Comparison of ENCODE assay signal across 16 cellular contexts in the genomic region with DNA sequence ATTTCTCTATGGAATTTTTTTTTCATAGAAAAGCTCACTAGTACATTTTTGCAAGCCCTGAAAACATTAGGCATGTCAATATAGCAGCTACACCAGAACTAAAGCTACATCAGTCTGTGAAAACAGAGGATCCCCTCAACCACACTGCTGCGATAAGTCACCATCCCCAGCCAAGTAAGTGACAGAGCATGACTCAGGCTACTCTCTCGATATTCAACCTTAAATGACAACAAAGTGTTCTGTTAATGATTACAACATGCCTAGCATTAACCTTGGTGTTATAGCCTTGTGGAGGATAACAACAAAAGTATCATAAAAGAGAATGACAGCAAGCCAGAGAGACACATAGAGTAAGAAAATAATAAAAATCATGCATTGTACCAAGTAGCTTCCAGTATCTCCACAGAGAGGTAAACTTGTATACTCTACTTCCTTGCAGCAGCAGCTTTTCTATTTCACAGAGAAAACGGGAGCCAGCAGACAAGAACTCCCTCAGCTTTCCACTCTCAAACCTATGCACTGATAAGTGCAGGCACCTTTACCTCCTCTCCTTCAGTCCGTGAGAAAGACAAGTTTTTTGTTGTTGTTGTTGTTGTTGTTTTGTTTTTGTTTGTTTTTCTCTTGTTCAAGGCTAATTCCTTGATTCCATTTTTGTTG.
DNase-seq lines count a peak whose midpoint lies in the region; ATAC-seq, FAIRE-seq and TF ChIP-seq lines count a peak whose summit lies in the region.
"Had no signal": no experiment of that assay in that cellular context is flagged by ENCODE, and none has a peak within 500 bp of the region (broad histone marks: within the 10 kb centered on the region; RNA-seq: fewer than 3 reads in every experiment).

No MANE protein-coding gene starts in this region.

- DNase-seq in Calu3 = peak; percentile 6
- DNase-seq in IMR-90 = peak; percentile 27
- peak; percentile 5 for DNase-seq in bronchial epithelial cell (ENCODE audit: low read depth)
- no peak for DNase-seq in left lung
- no peak for DNase-seq in NCI-H2107 (lab: John Stamatoyannopoulos, UW)
- no peak for DNase-seq in natural killer cell
- DNase-seq in trophoblast cell = no peak
- no peak for DNase-seq in cerebellar cortex (ENCODE audit: low spot score)
- DNase-seq: activated B cell treated with CpG ODN at 0.5 μM for 24 hours; activated T-cell treated with anti-CD3 and anti-CD28 coated beads, Interleukin-2, amount 50 U/mL, for 1 hour; C1 segment of cervical spinal cord; KG1; stimulated activated CD4-positive, alpha-beta T cell treated with anti-CD3 and anti-CD28 coated beads, Interleukin-12 subunit alpha, Interleukin-12 subunit beta, amount 100 ng/mL, for 4 hours; stimulated activated CD8-positive, alpha-beta memory T cell treated with anti-CD3 and anti-CD28 coated beads, Interleukin-4, amount 100 ng/mL, for 48 hours had no signal

- BruUV-seq in Calu3 (replicated peaks; lab: Mats Ljungman, UMichigan) = no TSS peak
- BruUV-seq in IMR-90 (replicated peaks; lab: Mats Ljungman, UMichigan) = no TSS peak

- H3K4me3 Mint-ChIP-seq in Calu3 (ENCODE audit: low read depth, unreplicated experiment) (no peak overlapping the region), natural killer cell (no peak overlapping the region)
- H3K4me3 Mint-ChIP-seq: activated B cell treated with CpG ODN at 0.5 μM for 24 hours had no signal

- H3K4me1 ChIP-seq in IMR-90 (ENCODE audit: control insufficient read depth, insufficient read depth, low read length) (peaks cover 2% of the 10 kb centered on the region), left lung (no peaks in the 10 kb centered on the region), trophoblast cell (ENCODE audit: control insufficient read depth in 1 of 2, insufficient read depth in 2 of 2, low read length in 2 of 2) (no peaks in the 10 kb centered on the region)

- H4K8ac ChIP-seq in IMR-90 (ENCODE audit: low read depth in 2 of 2, low read length in 2 of 2) (no peak overlapping the region), trophoblast cell (ENCODE audit: low read depth, low read length) (no peak overlapping the region)

- dilution Hi-C loops in IMR-90 (cut with HindIII; ENCODE audit: low sequenced_read_pairs, unreplicated experiment) = no loop called here

- ATAC-seq in IMR-90 (ENCODE audit: low read depth) (peak; percentile 40), left lung (peak; percentile 33), natural killer cell (no peak)

- no peak overlapping the region for H2AFZ ChIP-seq in IMR-90 (replicated peaks; ENCODE audit: low read length, poor library complexity)
- no peak overlapping the region for H2AFZ ChIP-seq in trophoblast cell (ENCODE audit: insufficient read depth, low read length, poor library complexity)

- H3K4me3 ChIP-seq in IMR-90 (ENCODE audit: insufficient read depth, low read depth, low read length) (no peak overlapping the region), bronchial epithelial cell (ENCODE audit: low read depth, low read length) (no peak overlapping the region), left lung (no peak overlapping the region), trophoblast cell (ENCODE audit: low read depth, low read length) (no peak overlapping the region)

- POLR2A ChIA-PET in IMR-90 (lab: Charles Lee; ENCODE audit: unreplicated experiment) = interaction anchor here (0.5 kb wide), 1 partner anchor 58 kb away, joined by 4 read pairs; no protein-coding TSS in a partner anchor

- no peak overlapping the region for H3K23ac ChIP-seq in IMR-90 (ENCODE audit: low read depth, low read length)
- no peak overlapping the region for H3K23ac ChIP-seq in trophoblast cell (ENCODE audit: low read length)

- no peak for TF ChIP-seq POLR2A in IMR-90 (IDR thresholded peaks at IDR 0.05; ENCODE audit: low read depth, low read length)

- no peaks in the 10 kb centered on the region for H3K79me2 ChIP-seq in trophoblast cell (ENCODE audit: control insufficient read depth, insufficient read depth, low read length, poor library complexity)

- H3K36me3 Mint-ChIP-seq in Calu3 (ENCODE audit: insufficient read depth, unreplicated experiment) = no peaks in the 10 kb centered on the region
- H3K36me3 Mint-ChIP-seq in natural killer cell = no peaks in the 10 kb centered on the region

- no peak for FAIRE-seq in bronchial epithelial cell (lab: Jason Lieb, UNC)
- FAIRE-seq: H1, keratinocyte had no signal

- intact Hi-C loops in Calu3 (cut with micrococcal nuclease; ENCODE audit: unreplicated experiment) = no loop called here
- intact Hi-C loops in IMR-90 (cut with micrococcal nuclease) = no loop called here
- intact Hi-C loops in left lung (cut with DNase I) = no loop called here
- intact Hi-C loops in natural killer cell (cut with micrococcal nuclease) = no loop called here

- H4K91ac ChIP-seq in IMR-90 (ENCODE audit: insufficient read depth, low read depth, low read length) (no peak overlapping the region), trophoblast cell (ENCODE audit: low read depth, low read length) (no peak overlapping the region)

- in situ Hi-C loops in IMR-90 (cut with MboI; ENCODE audit: low sequenced_read_pairs) = no loop called here

- CTCF ChIA-PET in Calu3 (lab: Charles Lee) (no interaction called here), IMR-90 (lab: Yijun Ruan, JAX) (no interaction called here)

- no peaks in the 10 kb centered on the region for H3K27me3 Mint-ChIP-seq in Calu3 (ENCODE audit: unreplicated experiment)
- H3K27me3 Mint-ChIP-seq in natural killer cell (ENCODE audit: low read depth in 2 of 2) = no peaks in the 10 kb centered on the region
- H3K27me3 Mint-ChIP-seq: activated B cell treated with CpG ODN at 0.5 μM for 24 hours had no signal

- H2BK12ac ChIP-seq in trophoblast cell (ENCODE audit: low read length) = no peak overlapping the region

- no peak overlapping the region for H2AK5ac ChIP-seq in IMR-90 (ENCODE audit: low read depth, low read length)
- H2AK5ac ChIP-seq in trophoblast cell (ENCODE audit: low read length) = no peak overlapping the region

- no peak overlapping the region for H4K12ac ChIP-seq in trophoblast cell (ENCODE audit: low read depth, low read length)

- no CpG with 5 or more reads among the region's 4 CpGs for WGBS in IMR-90 (ENCODE audit: extremely low coverage in 2 of 2, insufficient read length in 1 of 2), 2 experiments
- WGBS in trophoblast cell (ENCODE audit: extremely low coverage, insufficient coverage, insufficient read length) = no CpG with 5 or more reads among the region's 4 CpGs

- H3K27ac Mint-ChIP-seq in Calu3 (ENCODE audit: unreplicated experiment) (no peak overlapping the region), natural killer cell (no peak overlapping the region)
- H3K27ac Mint-ChIP-seq: activated B cell treated with CpG ODN at 0.5 μM for 24 hours had no signal

- H3K9ac ChIP-seq in IMR-90 (ENCODE audit: low read depth, low read length) (no peak overlapping the region), trophoblast cell (ENCODE audit: low read length) (no peak overlapping the region)

- H3K4ac ChIP-seq in IMR-90 (ENCODE audit: low read depth, low read length) = no peak overlapping the region
- H3K4ac ChIP-seq in trophoblast cell (ENCODE audit: low read depth, low read length) = no peak overlapping the region

- no peak overlapping the region for H2BK15ac ChIP-seq in IMR-90 (ENCODE audit: low read depth, low read length)

- H4K20me1 ChIP-seq in IMR-90 (ENCODE audit: insufficient read depth, low read length) = no peaks in the 10 kb centered on the region

- H3K14ac ChIP-seq in IMR-90 (replicated peaks; ENCODE audit: low read depth, low read length) = no peak overlapping the region
- H3K14ac ChIP-seq in trophoblast cell (ENCODE audit: low read length) = no peak overlapping the region

- H3K9me3 Mint-ChIP-seq in Calu3 (ENCODE audit: low read depth, unreplicated experiment) (no peaks in the 10 kb centered on the region), natural killer cell (no peaks in the 10 kb centered on the region)
- H3K9me3 Mint-ChIP-seq: activated B cell treated with CpG ODN at 0.5 μM for 24 hours had no signal

- H4K5ac ChIP-seq in IMR-90 (ENCODE audit: low read depth, low read length) = no peak overlapping the region

- no peak overlapping the region for H2BK5ac ChIP-seq in IMR-90 (ENCODE audit: low read depth, low read length, poor library complexity, severe bottlenecking)
- no peak overlapping the region for H2BK5ac ChIP-seq in trophoblast cell (ENCODE audit: low read depth, low read length, poor library complexity)

- H2AK9ac ChIP-seq in IMR-90 (replicated peaks; ENCODE audit: low read depth, low read length, poor library complexity) = no peak overlapping the region

- H2BK20ac ChIP-seq in IMR-90 (ENCODE audit: low read depth, low read length) = no peak overlapping the region

- H3K9me3 ChIP-seq in IMR-90 (ENCODE audit: control insufficient read depth, insufficient read depth, low read length) (no peaks in the 10 kb centered on the region), left lung (no peaks in the 10 kb centered on the region), trophoblast cell (ENCODE audit: insufficient read depth, low read depth, low read length) (no peaks in the 10 kb centered on the region)

- no peak for TF ChIP-seq RAD21 in IMR-90 (IDR thresholded peaks at IDR 0.05; ENCODE audit: low read length)

- no peak overlapping the region for H3K56ac ChIP-seq in IMR-90 (ENCODE audit: extremely low read depth, insufficient read depth, low read length)

- H3K27ac ChIP-seq in IMR-90 (ENCODE audit: insufficient read depth, low read length) (no peak overlapping the region), left lung (no peak overlapping the region), trophoblast cell (ENCODE audit: low read depth, low read length) (no peak overlapping the region)

- H3K4me1 Mint-ChIP-seq in Calu3 (ENCODE audit: low read depth, unreplicated experiment) (peaks cover 19% of the 10 kb centered on the region), natural killer cell (peaks cover 0 to 8% of the 10 kb centered on the region in 2 donors)
- H3K4me1 Mint-ChIP-seq: activated B cell treated with CpG ODN at 0.5 μM for 24 hours had no signal

- H3K4me2 ChIP-seq in IMR-90 (ENCODE audit: low read depth, low read length) = no peak overlapping the region
- no peak overlapping the region for H3K4me2 ChIP-seq in trophoblast cell (ENCODE audit: low read length)

- 0 out of 2 replicates have a peak, but pooled peaks cover 2% of the 10 kb centered on the region for H3K9me1 ChIP-seq in IMR-90 (ENCODE audit: insufficient read depth, low read length)

- H2BK120ac ChIP-seq in IMR-90 (ENCODE audit: low read depth, low read length) (no peak overlapping the region), trophoblast cell (ENCODE audit: insufficient read depth, low read length, poor library complexity) (no peak overlapping the region)

- H3K27me3 ChIP-seq in IMR-90 (ENCODE audit: control insufficient read depth, insufficient read depth, low read length) (no peaks in the 10 kb centered on the region), bronchial epithelial cell (ENCODE audit: control insufficient read depth, insufficient read depth, low read length) (no peaks in the 10 kb centered on the region), left lung (no peaks in the 10 kb centered on the region), trophoblast cell (ENCODE audit: insufficient read depth, low read length) (no peaks in the 10 kb centered on the region)

- peaks cover 20 to 25% of the 10 kb centered on the region in 2 experiments for H3K79me1 ChIP-seq in IMR-90 (ENCODE audit: low read depth in 1 of 2, low read length in 2 of 2)
- no peaks in the 10 kb centered on the region for H3K79me1 ChIP-seq in trophoblast cell (ENCODE audit: low read length)

- TF ChIP-seq CTCF in Calu3 (IDR thresholded peaks at IDR 0.05; ENCODE audit: unreplicated experiment) (no peak), IMR-90 (conservative IDR thresholded peaks at IDR 0.05; ENCODE audit: low read depth, low read length) (no peak), bronchial epithelial cell (IDR thresholded peaks at IDR 0.05; ENCODE audit: insufficient read depth, low read length, severe bottlenecking) (no peak), left lung (IDR thresholded peaks at IDR 0.05) (no peak), natural killer cell (IDR thresholded peaks at IDR 0.05) (no peak)

- no peak overlapping the region for H3K18ac ChIP-seq in IMR-90 (ENCODE audit: low read depth, low read length)
- H3K18ac ChIP-seq in trophoblast cell (ENCODE audit: low read length) = no peak overlapping the region

- H3K36me3 ChIP-seq in IMR-90 (ENCODE audit: control insufficient read depth, insufficient read depth, low read length) (peaks cover 1% of the 10 kb centered on the region; the same call in 1 of the 2 replicates), bronchial epithelial cell (ENCODE audit: control insufficient read depth, insufficient read depth, low read length) (peaks cover 1% of the 10 kb centered on the region), left lung (peaks cover 0 to 15% of the 10 kb centered on the region in 2 donors), trophoblast cell (ENCODE audit: control insufficient read depth in 1 of 2, insufficient read depth in 2 of 2, low read length in 2 of 2) (no peaks in the 10 kb centered on the region)

Comparison
In these comparisons a context has a peak if more than half of its experiments do, and no peak if none do; other contexts are left out.
1. DNase-seq: peak in Calu3 (single experiment), IMR-90 (single experiment) and bronchial epithelial cell (single experiment); none in left lung (0 of 2), NCI-H2107 (single experiment), natural killer cell (single experiment), trophoblast cell (0 of 2) and cerebellar cortex (single experiment).
2. ATAC-seq: peak in IMR-90 (single experiment) and left lung (single experiment); none in natural killer cell (0 of 3).